In genomic region chr9:84862786-84863185, GRCh38 we compare ENCODE assay signal across 12 cellular contexts.
DNase-seq lines count a peak whose midpoint lies in the region; ATAC-seq and TF ChIP-seq lines count a peak whose summit lies in the region.
"Had no signal": no experiment of that assay in that cellular context is flagged by ENCODE, and none has a peak within 500 bp of the region (broad histone marks: within the 10 kb centered on the region; RNA-seq: fewer than 3 reads in every experiment).

No MANE protein-coding gene starts in this region.

- H3K27ac ChIP-seq in gastroesophageal sphincter, result no peak overlapping the region

- ATAC-seq in activated naive CD8-positive, alpha-beta T cell treated with anti-CD3 and anti-CD28 coated beads, Interleukin-2, amount 50 U/mL, for 24 hours, result no peak
- ATAC-seq in gastroesophageal sphincter, result no peak

- H3K36me3 ChIP-seq in NT2/D1 (ENCODE audit: insufficient read depth, insufficient read length, low read length) (no peaks in the 10 kb centered on the region), gastroesophageal sphincter (no peaks in the 10 kb centered on the region)

- no peaks in the 10 kb centered on the region for H3K36me3 Mint-ChIP-seq in nephron progenitor cell (ENCODE audit: low read depth)
- no peaks in the 10 kb centered on the region for H3K36me3 Mint-ChIP-seq in activated naive CD8-positive, alpha-beta T cell treated with anti-CD3 and anti-CD28 coated beads, Interleukin-2, amount 50 U/mL, for 24 hours (ENCODE audit: low read depth)

- no peaks in the 10 kb centered on the region for H3K27me3 Mint-ChIP-seq in nephron progenitor cell (ENCODE audit: low read depth, poor library complexity)
- H3K27me3 Mint-ChIP-seq in activated naive CD8-positive, alpha-beta T cell treated with anti-CD3 and anti-CD28 coated beads, Interleukin-2, amount 50 U/mL, for 24 hours, result no peaks in the 10 kb centered on the region

- peaks cover 4% of the 10 kb centered on the region for H3K4me1 ChIP-seq in NT2/D1 (ENCODE audit: insufficient read depth, insufficient read length)
- H3K4me1 ChIP-seq in gastroesophageal sphincter, result peaks cover 0 to 9% (median 0%) of the 10 kb centered on the region in 3 donors
- H3K4me1 ChIP-seq: Caco-2 had no signal

- TF ChIP-seq EP300 in gastroesophageal sphincter (IDR thresholded peaks at IDR 0.05), result no peak

- peak overlapping the region; percentile 28 for H3K27ac Mint-ChIP-seq in nephron progenitor cell
- no peak overlapping the region for H3K27ac Mint-ChIP-seq in activated naive CD8-positive, alpha-beta T cell treated with anti-CD3 and anti-CD28 coated beads, Interleukin-2, amount 50 U/mL, for 24 hours

- DNase-seq in GM03348 (ENCODE audit: low spot score) (peak; percentile 73), NT2/D1 (ENCODE audit: low read depth, low spot score) (peak; percentile 94), fibroblast of gingiva (ENCODE audit: low read depth) (peak; percentile 15), nephron progenitor cell (no peak), DMS114 treated with DMSO at 0.1 percent for 48 hours (lab: John Stamatoyannopoulos, UW; ENCODE audit: unreplicated experiment) (no peak), NCI-H2107 (lab: John Stamatoyannopoulos, UW) (no peak)
- DNase-seq in activated naive CD8-positive, alpha-beta T cell treated with anti-CD3 and anti-CD28 coated beads, Interleukin-2, amount 50 U/mL, for 24 hours, result no peak
- DNase-seq: activated CD8-positive, alpha-beta memory T cell treated with anti-CD3 and anti-CD28 coated beads, Interleukin-2, amount 50 U/mL, for 4 hours; Caco-2; central memory CD4-positive, alpha-beta T cell; kidney glomerular epithelial cell had no signal

- H3K4me1 Mint-ChIP-seq in nephron progenitor cell, result peaks cover 52% of the 10 kb centered on the region
- no peaks in the 10 kb centered on the region for H3K4me1 Mint-ChIP-seq in activated naive CD8-positive, alpha-beta T cell treated with anti-CD3 and anti-CD28 coated beads, Interleukin-2, amount 50 U/mL, for 24 hours

- TF ChIP-seq CTCF in nephron progenitor cell (IDR thresholded peaks at IDR 0.05) (no peak), gastroesophageal sphincter (IDR thresholded peaks at IDR 0.05) (no peak)

- H3K4me3 Mint-ChIP-seq in nephron progenitor cell, result no peak overlapping the region
- no peak overlapping the region for H3K4me3 Mint-ChIP-seq in activated naive CD8-positive, alpha-beta T cell treated with anti-CD3 and anti-CD28 coated beads, Interleukin-2, amount 50 U/mL, for 24 hours

- H3K9ac ChIP-seq in NT2/D1 (ENCODE audit: insufficient read length, low read depth), result no peak overlapping the region

- H3K9me3 ChIP-seq in NT2/D1 (ENCODE audit: insufficient read depth, low read length), result no peaks in the 10 kb centered on the region; the same call in 1 of the 2 replicates
- H3K9me3 ChIP-seq in gastroesophageal sphincter, result no peaks in the 10 kb centered on the region
- H3K9me3 ChIP-seq: Caco-2 had no signal

- WGBS in gastroesophageal sphincter (ENCODE audit: low coverage in 1 of 2), 2 donors, result 18% methylated on average over 1 of the region's 1 CpG; no CpG with 5 or more reads in 1 of the 2 donors

- TF ChIP-seq POLR2A in gastroesophageal sphincter (IDR thresholded peaks at IDR 0.05), result no peak

- H3K4me3 ChIP-seq in NT2/D1 (ENCODE audit: insufficient read length, low read depth), result no peak overlapping the region
- H3K4me3 ChIP-seq in gastroesophageal sphincter, result no peak overlapping the region

- H3K27me3 ChIP-seq in NT2/D1 (ENCODE audit: insufficient read depth, insufficient read length), result no peaks in the 10 kb centered on the region
- no peaks in the 10 kb centered on the region for H3K27me3 ChIP-seq in gastroesophageal sphincter

- H3K9me3 Mint-ChIP-seq in nephron progenitor cell, result no peaks in the 10 kb centered on the region
- no peaks in the 10 kb centered on the region for H3K9me3 Mint-ChIP-seq in activated naive CD8-positive, alpha-beta T cell treated with anti-CD3 and anti-CD28 coated beads, Interleukin-2, amount 50 U/mL, for 24 hours

Comparison
In these comparisons a context has a peak if more than half of its experiments do, and no peak if none do; other contexts are left out.
1. DNase-seq: peak in GM03348 (single experiment), NT2/D1 (single experiment) and fibroblast of gingiva (single experiment); none in nephron progenitor cell (single experiment), DMS114 treated with DMSO at 0.1 percent for 48 hours (single experiment), NCI-H2107 (single experiment) and activated naive CD8-positive, alpha-beta T cell treated with anti-CD3 and anti-CD28 coated beads, Interleukin-2, amount 50 U/mL, for 24 hours (single experiment).